16 cellular contexts compared by ENCODE assay signal in the genomic region with DNA sequence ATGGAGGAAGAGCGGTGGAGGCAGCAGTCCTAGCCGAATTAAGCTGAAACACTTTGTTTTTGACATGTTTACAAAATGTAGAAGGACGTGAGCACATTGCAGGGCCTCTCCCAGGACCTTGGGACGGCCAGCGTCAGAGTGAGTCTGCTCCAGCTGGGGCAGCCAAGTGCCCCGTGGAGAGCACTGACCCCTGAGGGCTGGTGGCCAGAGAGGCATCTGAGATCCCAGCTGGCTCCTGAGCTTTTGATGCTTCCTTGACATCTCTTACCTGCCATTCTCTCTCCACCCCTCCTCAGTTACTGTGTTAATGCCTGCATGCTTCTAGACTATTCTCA. TPM values are rescaled to one million over a fixed set of nuclear protein-coding genes. Genes with fewer than 3 reads are reported as not detected.
DNase-seq lines count a peak whose midpoint lies in the region; ATAC-seq and TF ChIP-seq lines count a peak whose summit lies in the region.
"Had no signal": no experiment of that assay in that cellular context is flagged by ENCODE, and none has a peak within 500 bp of the region (broad histone marks: within the 10 kb centered on the region; RNA-seq: fewer than 3 reads in every experiment).

No MANE protein-coding gene starts in this region.

- H3K36me3 Mint-ChIP-seq in chondrocyte (ENCODE audit: low read depth), result peaks cover 8% of the 10 kb centered on the region
- no peaks in the 10 kb centered on the region for H3K36me3 Mint-ChIP-seq in natural killer cell treated with Interleukin-12 subunit alpha and Interleukin-12 subunit beta and Interleukin-15 and Interleukin-18, amount 100 ng/mL, for 72 hours
- H3K36me3 Mint-ChIP-seq in stimulated activated naive B cell treated with anti-CD40 and anti-IgM and Interleukin-4, amounts not matched to agents 10 μg/mL and 1 μg/mL and 100 μg/mL, for 72 hours, result no peaks in the 10 kb centered on the region
- H3K36me3 Mint-ChIP-seq: CD8-positive, alpha-beta T cell had no signal

- intact Hi-C loops in stomach (cut with DNase I; ENCODE audit: low total_unique reads), result no loop called here

- no peaks in the 10 kb centered on the region for H3K27me3 Mint-ChIP-seq in chondrocyte (ENCODE audit: low read depth)
- peaks cover 5 to 6% of the 10 kb centered on the region in 2 donors for H3K27me3 Mint-ChIP-seq in natural killer cell treated with Interleukin-12 subunit alpha and Interleukin-12 subunit beta and Interleukin-15 and Interleukin-18, amount 100 ng/mL, for 72 hours
- peaks cover 0 to 29% of the 10 kb centered on the region in 2 donors for H3K27me3 Mint-ChIP-seq in stimulated activated naive B cell treated with anti-CD40 and anti-IgM and Interleukin-4, amounts not matched to agents 10 μg/mL and 1 μg/mL and 100 μg/mL, for 72 hours

- TF ChIP-seq CTCF in chondrocyte (IDR thresholded peaks at IDR 0.05), result no peak
- TF ChIP-seq CTCF in stomach (IDR thresholded peaks at IDR 0.05), result no peak

- H3K27ac Mint-ChIP-seq in chondrocyte (ENCODE audit: unreplicated experiment), result no peak overlapping the region
- H3K27ac Mint-ChIP-seq in natural killer cell treated with Interleukin-12 subunit alpha and Interleukin-12 subunit beta and Interleukin-15 and Interleukin-18, amount 100 ng/mL, for 72 hours, result no peak overlapping the region
- no peak overlapping the region for H3K27ac Mint-ChIP-seq in stimulated activated naive B cell treated with anti-CD40 and anti-IgM and Interleukin-4, amounts not matched to agents 10 μg/mL and 1 μg/mL and 100 μg/mL, for 72 hours
- H3K27ac Mint-ChIP-seq: B cell; CD8-positive, alpha-beta T cell; HFFc6 had no signal

- TF ChIP-seq EP300 in stomach (IDR thresholded peaks at IDR 0.05), result no peak

- H3K4me3 Mint-ChIP-seq in chondrocyte (ENCODE audit: unreplicated experiment), result no peak overlapping the region
- H3K4me3 Mint-ChIP-seq in natural killer cell treated with Interleukin-12 subunit alpha and Interleukin-12 subunit beta and Interleukin-15 and Interleukin-18, amount 100 ng/mL, for 72 hours, result no peak overlapping the region
- H3K4me3 Mint-ChIP-seq in stimulated activated naive B cell treated with anti-CD40 and anti-IgM and Interleukin-4, amounts not matched to agents 10 μg/mL and 1 μg/mL and 100 μg/mL, for 72 hours, result no peak overlapping the region
- H3K4me3 Mint-ChIP-seq: B cell; CD8-positive, alpha-beta T cell; HFFc6 had no signal

- no peak for TF ChIP-seq POLR2A in stomach (IDR thresholded peaks at IDR 0.05)

- H3K27me3 ChIP-seq in stomach, result no peaks in the 10 kb centered on the region

- H3K9me3 Mint-ChIP-seq in chondrocyte (ENCODE audit: low read depth), result peaks cover 7% of the 10 kb centered on the region
- H3K9me3 Mint-ChIP-seq in natural killer cell treated with Interleukin-12 subunit alpha and Interleukin-12 subunit beta and Interleukin-15 and Interleukin-18, amount 100 ng/mL, for 72 hours, result no peaks in the 10 kb centered on the region
- peaks cover 0 to 6% of the 10 kb centered on the region in 2 donors for H3K9me3 Mint-ChIP-seq in stimulated activated naive B cell treated with anti-CD40 and anti-IgM and Interleukin-4, amounts not matched to agents 10 μg/mL and 1 μg/mL and 100 μg/mL, for 72 hours
- H3K9me3 Mint-ChIP-seq: HFFc6 had no signal

- ATAC-seq in natural killer cell treated with Interleukin-12 subunit alpha and Interleukin-12 subunit beta and Interleukin-15 and Interleukin-18, amount 100 ng/mL, for 72 hours, result no peak
- no peak for ATAC-seq in stimulated activated naive B cell treated with anti-CD40 and anti-IgM and Interleukin-4, amounts not matched to agents 10 μg/mL and 1 μg/mL and 100 μg/mL, for 72 hours (replicated peaks)
- no peak for ATAC-seq in GM19351 (IDR thresholded peaks at IDR 0.05; ENCODE audit: unreplicated experiment)
- ATAC-seq: CD8-positive, alpha-beta T cell; PC-3 had no signal

- in situ Hi-C loops in G401 (cut with HindIII; ENCODE audit: low sequenced_read_pairs), result no loop called here

- H3K4me1 Mint-ChIP-seq in chondrocyte (ENCODE audit: low read depth), result no peaks in the 10 kb centered on the region
- H3K4me1 Mint-ChIP-seq in natural killer cell treated with Interleukin-12 subunit alpha and Interleukin-12 subunit beta and Interleukin-15 and Interleukin-18, amount 100 ng/mL, for 72 hours (ENCODE audit: low read depth in 2 of 2), result no peaks in the 10 kb centered on the region
- no peaks in the 10 kb centered on the region for H3K4me1 Mint-ChIP-seq in stimulated activated naive B cell treated with anti-CD40 and anti-IgM and Interleukin-4, amounts not matched to agents 10 μg/mL and 1 μg/mL and 100 μg/mL, for 72 hours
- H3K4me1 Mint-ChIP-seq: B cell had no signal

- no peak overlapping the region for H3K4me3 ChIP-seq in stomach

- no peak overlapping the region for H3K27ac ChIP-seq in stomach
- H3K27ac ChIP-seq: KMS-11 had no signal

- WGBS in stomach, 5 donors, result 63 to 85% (median 75%) methylated on average over 6 of the region's 6 CpGs

- no peaks in the 10 kb centered on the region for H3K4me1 ChIP-seq in stomach

- no peaks in the 10 kb centered on the region for H3K36me3 ChIP-seq in stomach

- DNase-seq in G401 (ENCODE audit: low spot score) (peak; percentile 78), chondrocyte (ENCODE audit: low spot score) (peak; percentile 58), stomach (peak; percentile 15)
- DNase-seq in natural killer cell treated with Interleukin-12 subunit alpha and Interleukin-12 subunit beta and Interleukin-15 and Interleukin-18, amount 100 ng/mL, for 72 hours (ENCODE audit: low spot score), result peak; percentile 34
- DNase-seq in stimulated activated naive B cell treated with anti-CD40 and anti-IgM and Interleukin-4, amounts not matched to agents 10 μg/mL and 1 μg/mL and 100 μg/mL, for 72 hours, result no peak
- no peak for DNase-seq in activated CD4-positive, alpha-beta T cell treated with anti-CD3 and anti-CD28 coated beads, Interleukin-2, amount 50 U/mL, for 4 hours
- DNase-seq: GOT3, HFFc6, NCI-H1092 treated with DMSO at 0.1 percent for 48 hours, NCI-H1694 treated with DMSO at 0.1 percent for 48 hours, NCI-H69, PC-3 had no signal

- peaks cover 0 to 3% (median 0%) of the 10 kb centered on the region in 4 donors for H3K9me3 ChIP-seq in stomach

RNA-seq across cellular contexts. Expression of a gene that starts 24.7 kb away (rescaled TPM):
- total RNA-seq in G401 (2014; rRNA removed; shearing (Covaris generic)), result 9.5 and 11.4 TPM in 2 replicates
- total RNA-seq in chondrocyte, result 0.53 to 1.6 TPM (median 1.6 TPM) in 3 replicates
- total RNA-seq in natural killer cell treated with Interleukin-12 subunit alpha and Interleukin-12 subunit beta and Interleukin-15 and Interleukin-18, amount 100 ng/mL, for 72 hours, result under 1 TPM; 0.05 to 0.08 TPM
- total RNA-seq in stomach, result under 1 TPM in 1 of 5 donors, not detected in 4; 0.73 TPM
- under 1 TPM; 0.31 to 0.55 (median 0.46) TPM for polyA plus RNA-seq in stomach

Comparison
In these comparisons a context has a peak if more than half of its experiments do, and no peak if none do; other contexts are left out.
1. DNase-seq: peak in G401 (single experiment), chondrocyte (single experiment), natural killer cell treated with Interleukin-12 subunit alpha and Interleukin-12 subunit beta and Interleukin-15 and Interleukin-18, amount 100 ng/mL, for 72 hours (single experiment) and stomach (single experiment); none in stimulated activated naive B cell treated with anti-CD40 and anti-IgM and Interleukin-4, amounts not matched to agents 10 μg/mL and 1 μg/mL and 100 μg/mL, for 72 hours (single experiment) and activated CD4-positive, alpha-beta T cell treated with anti-CD3 and anti-CD28 coated beads, Interleukin-2, amount 50 U/mL, for 4 hours (0 of 2).